ENCODE assay signal across 9 cellular contexts in genomic region chr6:94498099-94498498, GRCh38.
"Had no signal": no experiment of that assay in that cellular context is flagged by ENCODE, and none has a peak within 500 bp of the region (broad histone marks: within the 10 kb centered on the region; RNA-seq: fewer than 3 reads in every experiment).

No MANE protein-coding gene starts in this region.

- H3K4me3 ChIP-seq: GM23338 had no signal

- H3K4me1 Mint-ChIP-seq: GM23338, H9 had no signal

- H3K4me2 ChIP-seq: GM23338, KMS-11 had no signal

- H3K4me3 Mint-ChIP-seq: GM23338, H9 had no signal

- H3K9me3 Mint-ChIP-seq: GM23338, H9 had no signal

- H3K27ac Mint-ChIP-seq: GM23338, H9 had no signal

- H3K27ac ChIP-seq: KMS-11 had no signal

- FAIRE-seq: H1, H54, HTR-8/SVneo had no signal

- H3K9ac ChIP-seq: KMS-11 had no signal

- ATAC-seq: GM23338 had no signal

- H2AFZ ChIP-seq: GM23338 had no signal

- DNase-seq: H9, HCEC 1CT, Karpas-422, KBM-7 had no signal
